ENCODE assay signal across 9 cellular contexts in genomic region chr7:110839866-110840265, GRCh38.
DNase-seq lines count a peak whose midpoint lies in the region; ATAC-seq lines count a peak whose summit lies in the region.
"Had no signal": no experiment of that assay in that cellular context is flagged by ENCODE, and none has a peak within 500 bp of the region (broad histone marks: within the 10 kb centered on the region; RNA-seq: fewer than 3 reads in every experiment).

No MANE protein-coding gene starts in this region.

- DNase-seq in NCI-H1417 (lab: John Stamatoyannopoulos, UW): peak; percentile 29 to 84 (median 72)
- no peak for DNase-seq in NCI-H1417 treated with DMSO at 0.1 percent for 48 hours (lab: John Stamatoyannopoulos, UW)
- peak; percentile 80 to 93 for DNase-seq in NCI-H524 (lab: John Stamatoyannopoulos, UW)
- peak; percentile 51 for DNase-seq in fibroblast of gingiva (ENCODE audit: low read depth)
- peak; percentile 43 for DNase-seq in smooth muscle cell of the brain vasculature (ENCODE audit: low read depth, low spot score)

- ATAC-seq in GM21528 (IDR thresholded peaks at IDR 0.05; ENCODE audit: low FRiP score, unreplicated experiment) (no peak), GM18867 (IDR thresholded peaks at IDR 0.05; ENCODE audit: unreplicated experiment) (no peak), HG03378 (IDR thresholded peaks at IDR 0.05; ENCODE audit: unreplicated experiment) (no peak)
- ATAC-seq: mucosa of descending colon had no signal
